14 cellular contexts compared by ENCODE assay signal in genomic region chr14:34649344-34649743, GRCh38. TPM values are rescaled to one million over a fixed set of nuclear protein-coding genes. Genes with fewer than 3 reads are reported as not detected.
DNase-seq lines count a peak whose midpoint lies in the region; ATAC-seq and TF ChIP-seq lines count a peak whose summit lies in the region.
"Had no signal": no experiment of that assay in that cellular context is flagged by ENCODE, and none has a peak within 500 bp of the region (broad histone marks: within the 10 kb centered on the region; RNA-seq: fewer than 3 reads in every experiment).

No MANE protein-coding gene starts in this region.

- H3K27me3 ChIP-seq in ACC112 (ENCODE audit: insufficient read depth, low read length) = no peaks in the 10 kb centered on the region
- no peaks in the 10 kb centered on the region for H3K27me3 ChIP-seq in hepatocyte
- no peaks in the 10 kb centered on the region for H3K27me3 ChIP-seq in tibial artery
- H3K27me3 ChIP-seq: BE2C, uterus had no signal

- no peaks in the 10 kb centered on the region for H3K9me3 ChIP-seq in hepatocyte (ENCODE audit: low read depth)
- peaks cover 0 to 10% (median 0%) of the 10 kb centered on the region in 3 donors for H3K9me3 ChIP-seq in tibial artery
- H3K9me3 ChIP-seq: BE2C, HAP-1, uterus had no signal

- no peak overlapping the region for H3K4me3 Mint-ChIP-seq in activated CD4-positive, alpha-beta memory T cell treated with anti-CD3 and anti-CD28 coated beads, Interleukin-2, amount 10 ng/mL, durations not matched to agents 7 days and 5 days
- H3K4me3 Mint-ChIP-seq: memory B cell had no signal

- intact Hi-C loops in tibial artery (cut with DNase I; ENCODE audit: low total_unique reads) = no loop called here

- peak overlapping the region; percentile 65 for H3K4me3 ChIP-seq in ACC112 (ENCODE audit: low read depth, low read length)
- no peak overlapping the region for H3K4me3 ChIP-seq in astrocyte of the cerebellum (ENCODE audit: low read depth, low read length)
- no peak overlapping the region for H3K4me3 ChIP-seq in hepatocyte
- no peak overlapping the region for H3K4me3 ChIP-seq in tibial artery
- H3K4me3 ChIP-seq: HAP-1, uterus had no signal

- H3K36me3 ChIP-seq in ACC112 (ENCODE audit: insufficient read depth, low read length) (no peaks in the 10 kb centered on the region), hepatocyte (replicated peaks; ENCODE audit: insufficient read depth, low read depth) (no peaks in the 10 kb centered on the region), tibial artery (no peaks in the 10 kb centered on the region)
- H3K36me3 ChIP-seq: BE2C, HAP-1, uterus had no signal

- in situ Hi-C loops in astrocyte of the cerebellum (cut with HindIII; ENCODE audit: low sequenced_read_pairs) = loop anchor here (10.0 kb wide), 1 partner anchor 55 kb away; no protein-coding TSS in a partner anchor

- H3K27me3 Mint-ChIP-seq in activated CD4-positive, alpha-beta memory T cell treated with anti-CD3 and anti-CD28 coated beads, Interleukin-2, amount 10 ng/mL, durations not matched to agents 7 days and 5 days = no peaks in the 10 kb centered on the region
- H3K27me3 Mint-ChIP-seq: memory B cell had no signal

- H3K27ac ChIP-seq in ACC112 (ENCODE audit: low read depth, low read length) (peak overlapping the region; percentile 97), hepatocyte (peak overlapping the region; percentile 86), tibial artery (no peak overlapping the region)
- H3K27ac ChIP-seq: uterus had no signal

- H3K79me2 ChIP-seq in ACC112 (ENCODE audit: control insufficient read depth, insufficient read depth, low read length, unreplicated experiment) (peaks cover 12% of the 10 kb centered on the region), hepatocyte (no peaks in the 10 kb centered on the region)

- no peaks in the 10 kb centered on the region for H3K9me3 Mint-ChIP-seq in activated CD4-positive, alpha-beta memory T cell treated with anti-CD3 and anti-CD28 coated beads, Interleukin-2, amount 10 ng/mL, durations not matched to agents 7 days and 5 days
- H3K9me3 Mint-ChIP-seq: memory B cell had no signal

- POLR2A ChIA-PET in activated CD4-positive, alpha-beta memory T cell treated with anti-CD3 and anti-CD28 coated beads, Interleukin-2, amount 10 ng/mL, durations not matched to agents 7 days and 5 days (lab: Charles Lee) = no interaction called here

- H3K4me2 ChIP-seq in hepatocyte = no peak overlapping the region

- H3K36me3 Mint-ChIP-seq in activated CD4-positive, alpha-beta memory T cell treated with anti-CD3 and anti-CD28 coated beads, Interleukin-2, amount 10 ng/mL, durations not matched to agents 7 days and 5 days (ENCODE audit: low read depth) = no peaks in the 10 kb centered on the region
- H3K36me3 Mint-ChIP-seq: memory B cell had no signal

- TF ChIP-seq CTCF in astrocyte of the cerebellum (IDR thresholded peaks at IDR 0.05; ENCODE audit: low read depth, low read length, missing control alignments) = no peak
- TF ChIP-seq CTCF in hepatocyte (IDR thresholded peaks at IDR 0.05; ENCODE audit: poor library complexity) = no peak
- TF ChIP-seq CTCF in tibial artery (IDR thresholded peaks at IDR 0.05) = no peak

- H3K9me2 ChIP-seq in hepatocyte (replicated peaks; ENCODE audit: insufficient read depth) = no peaks in the 10 kb centered on the region

- CTCF ChIA-PET in activated CD4-positive, alpha-beta memory T cell treated with anti-CD3 and anti-CD28 coated beads, Interleukin-2, amount 10 ng/mL, durations not matched to agents 7 days and 5 days (lab: Charles Lee) = no interaction called here

- H2AFZ ChIP-seq in ACC112 (ENCODE audit: low read length, unreplicated experiment) = peak overlapping the region; percentile 18
- H2AFZ ChIP-seq in hepatocyte = no peak overlapping the region

- H3K4me1 ChIP-seq in ACC112 (ENCODE audit: control insufficient read depth, insufficient read depth, low read length, unreplicated experiment) = peaks cover 29% of the 10 kb centered on the region
- H3K4me1 ChIP-seq in hepatocyte (ENCODE audit: insufficient read depth) = no peaks in the 10 kb centered on the region
- H3K4me1 ChIP-seq in tibial artery = peaks cover 0 to 6% (median 3%) of the 10 kb centered on the region in 4 donors
- H3K4me1 ChIP-seq: BE2C, HAP-1, uterus had no signal

- H4K20me1 ChIP-seq in hepatocyte (ENCODE audit: insufficient read depth, poor library complexity, severe bottlenecking) = no peaks in the 10 kb centered on the region

- ATAC-seq in GM18907 (IDR thresholded peaks at IDR 0.05; ENCODE audit: unreplicated experiment) = no peak

- H3K27ac Mint-ChIP-seq in activated CD4-positive, alpha-beta memory T cell treated with anti-CD3 and anti-CD28 coated beads, Interleukin-2, amount 10 ng/mL, durations not matched to agents 7 days and 5 days = no peak overlapping the region
- H3K27ac Mint-ChIP-seq: memory B cell had no signal

- DNase-seq in HPDE6-E6E7 (ENCODE audit: extremely low spot score) (peak; percentile 79), astrocyte of the cerebellum (ENCODE audit: low read depth) (peak; percentile 81), hepatocyte (ENCODE audit: low spot score) (no peak), hippocampal formation (lab: John Stamatoyannopoulos, UW) (no peak), tibial artery (no peak)
- DNase-seq in activated CD4-positive, alpha-beta memory T cell treated with anti-CD3 and anti-CD28 coated beads, Interleukin-2, amount 10 ng/mL, durations not matched to agents 7 days and 5 days = no peak
- DNase-seq: activated T-cell treated with anti-CD3 and anti-CD28 coated beads, Interleukin-2, amount 50 U/mL, for 48 hours; BE2C; NCI-H1105; uterus had no signal

- H3K4me1 Mint-ChIP-seq in activated CD4-positive, alpha-beta memory T cell treated with anti-CD3 and anti-CD28 coated beads, Interleukin-2, amount 10 ng/mL, durations not matched to agents 7 days and 5 days = peaks cover 21% of the 10 kb centered on the region
- H3K4me1 Mint-ChIP-seq: memory B cell had no signal

RNA-seq across cellular contexts. Expression of gene SNX6, which starts 19.4 kb away (rescaled TPM):
- 154 and 207 TPM in 2 replicates for total RNA-seq in hepatocyte
- 59.9 and 69.1 TPM in 2 replicates for polyA plus RNA-seq in hepatocyte
- 100 to 1,000 TPM; 112 to 117 TPM for total RNA-seq in activated CD4-positive, alpha-beta memory T cell treated with anti-CD3 and anti-CD28 coated beads, Interleukin-2, amount 10 ng/mL, durations not matched to agents 7 days and 5 days

Comparison
In these comparisons a context has a peak if more than half of its experiments do, and no peak if none do; other contexts are left out.
1. H3K27ac ChIP-seq: peak in ACC112 (single experiment) and hepatocyte (single experiment); none in tibial artery (0 of 2).
2. DNase-seq: peak in HPDE6-E6E7 (single experiment) and astrocyte of the cerebellum (single experiment); none in hepatocyte (single experiment), hippocampal formation (0 of 2), activated CD4-positive, alpha-beta memory T cell treated with anti-CD3 and anti-CD28 coated beads, Interleukin-2, amount 10 ng/mL, durations not matched to agents 7 days and 5 days (single experiment) and tibial artery (0 of 2).